Comparison of ENCODE assay signal across 8 cellular contexts in the genomic region with DNA sequence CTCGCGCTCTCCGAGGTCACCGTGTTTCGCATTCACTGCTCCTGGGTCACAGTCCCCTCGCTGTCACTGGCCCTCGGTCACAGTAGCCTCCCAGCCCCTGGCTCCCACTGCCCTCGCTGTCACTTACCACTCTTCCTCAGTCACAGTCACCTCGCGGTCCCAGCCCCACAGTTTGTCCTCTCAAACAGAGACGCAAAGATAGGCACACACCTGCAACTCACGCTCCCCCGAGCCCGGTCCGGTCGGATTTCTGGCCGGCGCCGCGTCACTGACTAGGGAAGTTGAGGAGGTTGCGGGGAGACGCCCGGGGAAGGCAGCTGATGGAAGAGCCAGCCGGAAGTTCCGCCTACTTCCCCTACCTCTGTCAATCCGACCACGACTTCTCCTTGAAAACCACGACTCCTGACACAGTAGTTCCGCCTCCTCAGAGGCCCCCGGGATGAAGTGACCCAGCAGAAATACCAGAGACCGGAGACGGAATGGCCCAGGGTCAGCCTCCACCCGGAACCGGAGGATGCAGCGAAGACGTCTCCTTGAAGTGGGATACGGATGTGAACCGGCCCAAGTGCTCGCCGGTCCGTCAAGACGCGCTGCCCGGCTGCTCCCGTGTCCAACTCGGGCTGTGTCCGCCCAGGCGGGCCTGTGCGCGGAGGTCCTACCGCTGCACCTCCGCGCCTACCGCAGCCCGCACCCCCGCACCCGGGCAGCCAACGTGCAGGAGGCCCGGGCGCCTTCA. TPM values are rescaled to one million over a fixed set of nuclear protein-coding genes. Genes with fewer than 3 reads are reported as not detected.
A peak's percentile ranks its signal among the peaks of the same experiment; 100 is the strongest.
DNase-seq lines count a peak whose midpoint lies in the region; ATAC-seq and TF ChIP-seq lines count a peak whose summit lies in the region.

Gene PCYT1A (minus strand): TSS at position 322 of the 736 bp plus-strand sequence. CDS start 17,195 bp downstream, outside the sequence.

- H3K4me3 ChIP-seq in astrocyte of the cerebellum (ENCODE audit: low read depth, low read length) (peak within 1 kb of the TSS; percentile 76), uterus (peak within 1 kb of the TSS; percentile 78 to 93)

- DNase-seq in NCI-H1930 (lab: John Stamatoyannopoulos, UW) (peak; percentile 77 to 87), T-helper 22 cell (ENCODE audit: low read depth) (peak; percentile 69), astrocyte of the cerebellum (ENCODE audit: low read depth) (peak; percentile 77), hepatic stellate cell (ENCODE audit: low spot score) (peak; percentile 96), putamen (ENCODE audit: low spot score) (peak; percentile 93), uterus (peak; percentile 86 to 88)

- intact Hi-C loops in uterus (cut with DNase I; ENCODE audit: low total_unique reads): no loop called here

- H3K36me3 ChIP-seq in uterus: no peaks in the 10 kb centered on the region

- in situ Hi-C loops in astrocyte of the cerebellum (cut with HindIII; ENCODE audit: low sequenced_read_pairs): no loop called here

- H3K4me1 ChIP-seq in uterus: peaks cover 0 to 3% of the 10 kb centered on the region in 2 donors

- peak within 1 kb of the TSS; percentile 85 to 88 for H3K27ac ChIP-seq in uterus

- ATAC-seq in HG02943 (IDR thresholded peaks at IDR 0.05; ENCODE audit: low read depth, unreplicated experiment): peak; percentile 87

- TF ChIP-seq CTCF in astrocyte of the cerebellum (IDR thresholded peaks at IDR 0.05; ENCODE audit: low read depth, low read length, missing control alignments): no peak
- TF ChIP-seq CTCF in uterus (IDR thresholded peaks at IDR 0.05): no peak

- no peaks in the 10 kb centered on the region for H3K9me3 ChIP-seq in uterus

- peak; percentile 82 for TF ChIP-seq POLR2A in GM15510 (IDR thresholded peaks at IDR 0.05; ENCODE audit: borderline replicate concordance, extremely low read depth, insufficient read length)
- TF ChIP-seq POLR2A in uterus (IDR thresholded peaks at IDR 0.05): peak; percentile 52 to 61

- H3K27me3 ChIP-seq in uterus: no peaks in the 10 kb centered on the region

RNA-seq across cellular contexts. Expression of gene PCYT1A, which starts in this region (rescaled TPM):
- 100 to 1,000 TPM in 1 of 4 donors, 10 to 100 TPM in 3; 36.5 to 275 (median 56.0) TPM for total RNA-seq in uterus

Comparison
In these comparisons a context has a peak if more than half of its experiments do, and no peak if none do; other contexts are left out.
1. Peak in every context shown above with its lines: DNase-seq, ATAC-seq, H3K4me3 ChIP-seq and H3K27ac ChIP-seq.